ENCODE assay signal across 17 cellular contexts in the genomic region with DNA sequence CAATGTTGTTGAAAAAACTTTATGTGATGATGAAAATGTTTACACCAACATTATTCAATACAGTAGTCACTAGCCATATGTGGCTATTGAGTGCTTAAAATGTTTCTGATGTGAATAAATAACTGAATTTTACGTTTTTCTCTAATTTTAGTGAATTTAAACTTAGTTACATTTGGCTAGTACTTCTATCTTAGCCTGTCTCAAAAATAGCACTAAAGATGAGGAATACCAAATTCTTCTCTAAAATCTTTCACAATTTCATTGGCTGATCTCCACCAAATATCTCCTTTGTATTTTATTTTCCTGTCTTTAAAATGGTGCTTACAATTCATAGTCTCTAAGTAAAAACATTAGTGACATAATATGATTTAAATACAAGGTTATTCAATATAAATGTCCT.
DNase-seq lines count a peak whose midpoint lies in the region; ATAC-seq, FAIRE-seq and TF ChIP-seq lines count a peak whose summit lies in the region.
"Had no signal": no experiment of that assay in that cellular context is flagged by ENCODE, and none has a peak within 500 bp of the region (broad histone marks: within the 10 kb centered on the region; RNA-seq: fewer than 3 reads in every experiment).

No MANE protein-coding gene starts in this region.

- H3K4me1 ChIP-seq in SK-N-SH (ENCODE audit: control insufficient read depth in 1 of 2, insufficient read depth in 2 of 2, low read depth in 1 of 2, low read length in 1 of 2) (peaks cover 0 to 2% of the 10 kb centered on the region in 2 experiments; a peak in 3 of 4 replicates), mammary epithelial cell (ENCODE audit: insufficient read depth, low read length) (peaks cover 35% of the 10 kb centered on the region), keratinocyte (ENCODE audit: control insufficient read depth, extremely low read depth, insufficient read depth, low read length) (peaks cover 38% of the 10 kb centered on the region)

- TF ChIP-seq CTCF in SK-N-SH (IDR thresholded peaks at IDR 0.05) = no peak
- TF ChIP-seq CTCF in mammary epithelial cell (conservative IDR thresholded peaks at IDR 0.05 in 1 of 2, IDR thresholded peaks at IDR 0.05 in 1 of 2; ENCODE audit: extremely low read depth in 1 of 2, insufficient read depth in 1 of 2, low read depth in 1 of 2, low read length in 2 of 2) = no peak
- TF ChIP-seq CTCF in keratinocyte (optimal IDR thresholded peaks at IDR 0.05 in 1 of 3, IDR thresholded peaks at IDR 0.05 in 1 of 3, conservative IDR thresholded peaks at IDR 0.05 in 1 of 3; ENCODE audit: extremely low read depth in 1 of 3, insufficient read depth in 2 of 3, low read length in 3 of 3) = no peak

- dilution Hi-C loops in mammary epithelial cell (cut with HindIII; ENCODE audit: low sequenced_read_pairs) = no loop called here
- dilution Hi-C loops in keratinocyte (cut with MboI; ENCODE audit: extremely low pct_ligation_motif_present, low sequenced_read_pairs) = no loop called here

- H3K27ac ChIP-seq in SK-N-SH (ENCODE audit: low read depth in 2 of 2, low read length in 1 of 2) (peak overlapping the region; percentile 47 to 75; a peak in 3 of 4 replicates), mammary epithelial cell (ENCODE audit: insufficient read depth, low read depth, low read length) (peak overlapping the region; percentile 76), keratinocyte (ENCODE audit: control insufficient read depth, insufficient read depth, low read length) (peak overlapping the region; percentile 53)
- H3K27ac ChIP-seq: 22Rv1, C4-2B had no signal

- ATAC-seq in SK-N-SH treated with all-trans-retinoic acid at 6 μM for 48 hours (no peak; the same call in 2 of the 3 replicates), left lobe of liver (no peak), HG03460 (IDR thresholded peaks at IDR 0.05; ENCODE audit: unreplicated experiment) (no peak)
- ATAC-seq: HCT116, Right ventricle myocardium inferior had no signal

- H3K79me2 ChIP-seq in SK-N-SH (ENCODE audit: insufficient read depth) (no peaks in the 10 kb centered on the region), mammary epithelial cell (ENCODE audit: insufficient read depth, low read length) (no peaks in the 10 kb centered on the region), keratinocyte (ENCODE audit: control insufficient read depth, insufficient read depth, low read length) (no peaks in the 10 kb centered on the region)

- H3K27me3 ChIP-seq in SK-N-SH (ENCODE audit: insufficient read depth) = no peaks in the 10 kb centered on the region
- H3K27me3 ChIP-seq in mammary epithelial cell (ENCODE audit: insufficient read depth, low read length) = no peaks in the 10 kb centered on the region
- H3K27me3 ChIP-seq in keratinocyte (ENCODE audit: control insufficient read depth, extremely low read depth, insufficient read depth, low read length) = no peaks in the 10 kb centered on the region

- H3F3A ChIP-seq in SK-N-SH (replicated peaks; ENCODE audit: insufficient read depth) = peaks cover 5% of the 10 kb centered on the region

- TSS peak; percentile 39 for BruUV-seq in mammary epithelial cell (replicated peaks; lab: Mats Ljungman, UMichigan)

- FAIRE-seq in keratinocyte (lab: Jason Lieb, UNC) = no peak

- TF ChIP-seq EP300 in SK-N-SH (IDR thresholded peaks at IDR 0.05; ENCODE audit: borderline replicate concordance in 1 of 2, low read depth in 1 of 2, low read length in 1 of 2) = no peak

- H4K20me1 ChIP-seq in SK-N-SH (ENCODE audit: insufficient read depth) (no peaks in the 10 kb centered on the region), mammary epithelial cell (ENCODE audit: insufficient read depth, low read length) (no peaks in the 10 kb centered on the region), keratinocyte (ENCODE audit: control insufficient read depth, extremely low read depth, insufficient read depth, low read length) (no peaks in the 10 kb centered on the region)

- no peak for TF ChIP-seq RAD21 in SK-N-SH (IDR thresholded peaks at IDR 0.05; ENCODE audit: low read length)

- in situ Hi-C loops in mammary epithelial cell (cut with MboI; ENCODE audit: low sequenced_read_pairs in 2 of 2) = no loop called here

- H3K36me3 ChIP-seq in SK-N-SH (replicated peaks in 1 of 2; ENCODE audit: control insufficient read depth in 1 of 2, insufficient read depth in 2 of 2, low read length in 1 of 2) (no peaks in the 10 kb centered on the region), mammary epithelial cell (ENCODE audit: insufficient read depth, low read length) (no peaks in the 10 kb centered on the region), keratinocyte (ENCODE audit: control insufficient read depth in 2 of 2, extremely low read depth in 1 of 2, insufficient read depth in 2 of 2, low read length in 2 of 2) (no peaks in the 10 kb centered on the region)

- CTCF ChIA-PET in SK-N-SH (lab: Yijun Ruan, JAX) = no interaction called here
- CTCF ChIA-PET in mammary epithelial cell (lab: Charles Lee; ENCODE audit: low non-redundant PET) = interaction anchor here (0.8 kb wide), 1 partner anchor 16 kb away, joined by 4 read pairs; no protein-coding TSS in a partner anchor

- 0 out of 2 replicates have a peak overlapping the region, but pooled peaks have one; percentile 4 for H2AFZ ChIP-seq in SK-N-SH (ENCODE audit: low read depth)
- H2AFZ ChIP-seq in mammary epithelial cell (ENCODE audit: low read depth, low read length) = no peak overlapping the region
- H2AFZ ChIP-seq in keratinocyte (ENCODE audit: control insufficient read depth, low read length) = no peak overlapping the region

- H3K4me3 ChIP-seq in SK-N-SH (ENCODE audit: low read depth in 2 of 2, low read length in 1 of 2) (no peak overlapping the region), mammary epithelial cell (replicated peaks in 1 of 3; ENCODE audit: insufficient read depth in 1 of 3, low read depth in 2 of 3, low read length in 3 of 3) (no peak overlapping the region), keratinocyte (ENCODE audit: control insufficient read depth in 2 of 3, extremely low read depth in 1 of 3, insufficient read depth in 2 of 3, low read depth in 1 of 3, low read length in 3 of 3) (peak overlapping the region in 1 of 3 experiments; percentile 30)

- H3K4me2 ChIP-seq in SK-N-SH = peak overlapping the region; percentile 39
- H3K4me2 ChIP-seq in mammary epithelial cell (ENCODE audit: insufficient read depth, low read depth, low read length) = peak overlapping the region; percentile 32
- peak overlapping the region; percentile 28 for H3K4me2 ChIP-seq in keratinocyte (ENCODE audit: control insufficient read depth, extremely low read depth, insufficient read depth, low read depth, low read length)

- H3K9me2 ChIP-seq in SK-N-SH = no peaks in the 10 kb centered on the region

- WGBS in SK-N-SH (ENCODE audit: low lambda C conversion rate) = 12% methylated on average over 1 of the region's 1 CpG
- WGBS in mammary epithelial cell (ENCODE audit: low coverage, missing lambda C conversion rate) = 83% methylated on average over 1 of the region's 1 CpG

- DNase-seq in SK-N-SH = no peak
- no peak for DNase-seq in mammary epithelial cell
- DNase-seq in keratinocyte (ENCODE audit: low read depth, low spot score) = no peak
- DNase-seq in left lobe of liver (ENCODE audit: low spot score) = no peak
- DNase-seq in NCI-H1092 (lab: John Stamatoyannopoulos, UW) = no peak
- no peak for DNase-seq in NCI-H128 (lab: John Stamatoyannopoulos, UW; ENCODE audit: unreplicated experiment)
- DNase-seq: COR-L47, DMS153, NCI-H1694, NCI-H2107, NCI-H69 had no signal

- H3K9me3 ChIP-seq in SK-N-SH (no peaks in the 10 kb centered on the region), mammary epithelial cell (replicated peaks; ENCODE audit: insufficient read depth, low read length) (no peaks in the 10 kb centered on the region), keratinocyte (ENCODE audit: control insufficient read depth, low read depth, low read length) (no peaks in the 10 kb centered on the region)

- intact Hi-C loops in mammary epithelial cell (cut with micrococcal nuclease) = no loop called here

- H3K9me1 ChIP-seq in keratinocyte (ENCODE audit: control insufficient read depth, extremely low read depth, insufficient read depth, low read length) = no peaks in the 10 kb centered on the region

- peak overlapping the region; percentile 6; the same call in 1 of the 2 replicates for H3K9ac ChIP-seq in SK-N-SH
- no peak overlapping the region for H3K9ac ChIP-seq in mammary epithelial cell (ENCODE audit: insufficient read depth, low read length)
- H3K9ac ChIP-seq in keratinocyte (ENCODE audit: control insufficient read depth, extremely low read depth, insufficient read depth, low read length) = no peak overlapping the region

- POLR2A ChIA-PET in SK-N-SH (lab: Yijun Ruan, JAX) = no interaction called here

TF ChIP-seq in SK-N-SH, 30 proteins besides CTCF, POLR2A, EP300 and RAD21:
- TF ChIP-seq GABPA (IDR thresholded peaks at IDR 0.05; ENCODE audit: low read depth) = no peak
- TF ChIP-seq RCOR1 (IDR thresholded peaks at IDR 0.05; ENCODE audit: low read length) = no peak
- TF ChIP-seq YY1 (IDR thresholded peaks at IDR 0.05; ENCODE audit: low read depth) = 0 out of 2 replicates have a peak, but pooled peaks have one; percentile 0

TF ChIP-seq in SK-N-SH treated with all-trans-retinoic acid at 6 μM for 48 hours, 23 proteins besides CTCF, POLR2A, EP300 and RAD21 (continues in another document):
- TF ChIP-seq ZFP3 (CRISPR knock-in tag; IDR thresholded peaks at IDR 0.05) = no peak
- no peak for TF ChIP-seq POU6F1 (CRISPR knock-in tag; IDR thresholded peaks at IDR 0.05; ENCODE audit: borderline replicate concordance, low read depth)
- no peak for TF ChIP-seq ZNF70 (CRISPR knock-in tag; IDR thresholded peaks at IDR 0.05)
- no peak for TF ChIP-seq TCF4 (CRISPR knock-in tag; IDR thresholded peaks at IDR 0.05; ENCODE audit: borderline replicate concordance)
- no peak for TF ChIP-seq CSDC2 (CRISPR knock-in tag; IDR thresholded peaks at IDR 0.05)
